ENCODE assay signal across 14 cellular contexts in the genomic region with DNA sequence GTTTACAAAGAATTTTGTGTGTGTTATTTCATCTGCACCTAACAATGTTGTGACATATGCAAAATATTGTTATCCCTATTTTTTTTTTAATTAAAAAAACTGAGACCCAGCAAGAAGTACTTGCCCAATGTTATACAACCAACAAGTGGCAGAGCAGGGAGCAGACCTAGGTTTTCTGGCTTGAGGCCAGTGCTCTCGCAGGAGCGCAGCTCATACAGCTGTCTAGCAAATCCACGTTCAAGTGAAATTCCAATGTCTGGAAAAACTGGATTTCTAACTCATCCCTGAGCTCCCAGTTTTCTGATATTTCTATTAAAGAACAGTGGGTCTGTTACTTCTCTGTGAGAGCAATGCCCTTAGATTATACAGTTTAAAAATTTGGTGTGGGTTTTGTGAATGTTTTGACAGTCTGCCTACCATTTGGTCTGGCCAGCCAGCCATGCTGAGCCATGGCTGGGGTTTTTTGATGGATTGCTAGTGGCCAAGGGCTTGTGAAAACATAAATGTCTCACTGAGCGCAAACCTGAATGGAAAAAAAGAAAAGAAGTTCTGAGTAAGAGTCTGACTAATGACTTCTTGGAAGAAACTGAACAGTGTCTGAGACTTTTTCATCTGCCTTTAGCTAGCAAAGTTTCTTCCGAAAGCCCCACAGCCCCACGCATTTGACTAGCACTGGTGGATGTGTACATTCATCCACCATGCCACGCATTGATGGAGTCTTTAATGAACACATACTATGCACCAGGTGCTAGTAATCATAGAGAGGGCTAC. TPM values are rescaled to one million over a fixed set of nuclear protein-coding genes. Genes with fewer than 3 reads are reported as not detected.
DNase-seq lines count a peak whose midpoint lies in the region; ATAC-seq, FAIRE-seq and TF ChIP-seq lines count a peak whose summit lies in the region.
"Had no signal": no experiment of that assay in that cellular context is flagged by ENCODE, and none has a peak within 500 bp of the region (broad histone marks: within the 10 kb centered on the region; RNA-seq: fewer than 3 reads in every experiment).

No MANE protein-coding gene starts in this region.

- no peak overlapping the region for H2BK120ac ChIP-seq in mesenchymal stem cell (ENCODE audit: low read depth, low read length)

- no peak for TF ChIP-seq POLR2A in H54 (IDR thresholded peaks at IDR 0.05; ENCODE audit: low read depth, low read length)
- TF ChIP-seq POLR2A in HepG2 (IDR thresholded peaks at IDR 0.05; ENCODE audit: insufficient read depth in 1 of 2, low read depth in 2 of 2, low read length in 2 of 2), result no peak

- H2AFZ ChIP-seq in astrocyte (ENCODE audit: low read depth, low read length) (no peak overlapping the region), mesenchymal stem cell (ENCODE audit: low read depth, low read length) (no peak overlapping the region), HepG2 (ENCODE audit: low read length) (no peak overlapping the region)

- FAIRE-seq in H54 (lab: Jason Lieb, UNC) (peak; percentile 86), astrocyte (lab: Jason Lieb, UNC) (peak; percentile 69), HepG2 (lab: Jason Lieb, UNC) (no peak)

- TF ChIP-seq EP300 in HepG2 (IDR thresholded peaks at IDR 0.05; ENCODE audit: low read depth in 2 of 2, low read length in 2 of 2) (no peak), HepG2 (CRISPR knock-in tag; IDR thresholded peaks at IDR 0.05; ENCODE audit: borderline replicate concordance) (no peak)

- no peak overlapping the region for H3K4ac ChIP-seq in mesenchymal stem cell (ENCODE audit: low read depth in 1 of 2, low read length in 2 of 2)

- H3K14ac ChIP-seq in mesenchymal stem cell (ENCODE audit: low read length in 2 of 2), result no peak overlapping the region

- H3K9me3 ChIP-seq in astrocyte (ENCODE audit: insufficient read depth, low read depth, low read length), result peaks cover 6% of the 10 kb centered on the region
- H3K9me3 ChIP-seq in mesenchymal stem cell (ENCODE audit: control insufficient read depth, low read length), result peaks cover 16% of the 10 kb centered on the region
- peaks cover 17% of the 10 kb centered on the region for H3K9me3 ChIP-seq in HepG2 (ENCODE audit: low read length)

- H3K27ac Mint-ChIP-seq in astrocyte (ENCODE audit: unreplicated experiment), result peak overlapping the region; percentile 67

- no peak overlapping the region for H2AK5ac ChIP-seq in mesenchymal stem cell (ENCODE audit: low read length, severe bottlenecking)

- no peaks in the 10 kb centered on the region for H3K79me1 ChIP-seq in mesenchymal stem cell (replicated peaks; ENCODE audit: low read length, poor library complexity, severe bottlenecking)

- intact Hi-C loops in HepG2 (cut with micrococcal nuclease; ENCODE audit: unreplicated experiment), result loop anchor here (2.0 kb wide), 1 partner anchor 141 kb away; no protein-coding TSS in a partner anchor

- H4K91ac ChIP-seq in mesenchymal stem cell (ENCODE audit: low read length), result no peak overlapping the region

- no peak for DNase-seq in activated CD4-positive, CD25-positive, alpha-beta regulatory T cell (lab: John Stamatoyannopoulos, UW)
- DNase-seq in H54 (ENCODE audit: insufficient read length, low spot score), result peak; percentile 35
- peak; percentile 95 for DNase-seq in astrocyte (ENCODE audit: low read depth)
- DNase-seq in mesenchymal stem cell, result peak; percentile 27
- DNase-seq in HepG2 (ENCODE audit: low spot score), result no peak
- no peak for DNase-seq in amniotic stem cell (lab: John Stamatoyannopoulos, UW)
- DNase-seq in GM13977 (ENCODE audit: low spot score), result no peak
- DNase-seq: hippocampal formation, mucosa of descending colon had no signal

- 86% methylated on average over 7 of the region's 7 CpGs for WGBS in mesenchymal stem cell
- 38% methylated on average over 7 of the region's 7 CpGs for WGBS in HepG2 (ENCODE audit: low lambda C conversion rate)

- H2BK5ac ChIP-seq in mesenchymal stem cell (ENCODE audit: low read depth, low read length, poor library complexity, severe bottlenecking), result no peak overlapping the region

- H3K4me3 ChIP-seq in astrocyte (ENCODE audit: insufficient read depth, low read depth, low read length) (peak overlapping the region; percentile 14), mesenchymal stem cell (ENCODE audit: insufficient read depth in 1 of 2, low read depth in 1 of 2, low read length in 2 of 2) (no peak overlapping the region), HepG2 (replicated peaks in 1 of 3; ENCODE audit: insufficient read depth in 1 of 3, low read depth in 2 of 3, low read length in 3 of 3) (no peak overlapping the region)
- H3K4me3 ChIP-seq: BLaER1, mucosa of descending colon had no signal

- H3K27me3 Mint-ChIP-seq in astrocyte (ENCODE audit: low read depth, unreplicated experiment), result no peaks in the 10 kb centered on the region

- H3K36me3 ChIP-seq in astrocyte (ENCODE audit: insufficient read depth, low read length), result no peaks in the 10 kb centered on the region
- no peaks in the 10 kb centered on the region for H3K36me3 ChIP-seq in mesenchymal stem cell (ENCODE audit: control insufficient read depth in 1 of 2, insufficient read depth in 2 of 2, low read depth in 1 of 2, low read length in 2 of 2)
- H3K36me3 ChIP-seq in HepG2 (replicated peaks in 1 of 2; ENCODE audit: control insufficient read depth in 1 of 2, insufficient read depth in 2 of 2, low read length in 2 of 2), result no peaks in the 10 kb centered on the region
- H3K36me3 ChIP-seq: BLaER1 had no signal

- H3K4me1 Mint-ChIP-seq in astrocyte (ENCODE audit: low read depth, unreplicated experiment), result peaks cover 21% of the 10 kb centered on the region

- in situ Hi-C loops in HepG2 (cut with HindIII; ENCODE audit: extremely low pct_ligation_motif_present, low pct_unique_long_range_greater_than_20kb) (no loop called here), GM13977 (cut with MboI; ENCODE audit: low pct_unique_long_range_greater_than_20kb, low sequenced_read_pairs, unreplicated experiment) (no loop called here)

- no peak overlapping the region for H4K8ac ChIP-seq in mesenchymal stem cell (ENCODE audit: low read length)

- peaks cover 7% of the 10 kb centered on the region for H3K9me3 Mint-ChIP-seq in astrocyte (ENCODE audit: unreplicated experiment)

- H3K18ac ChIP-seq in mesenchymal stem cell (ENCODE audit: low read depth in 1 of 2, low read length in 2 of 2), result no peak overlapping the region

- H3K4me2 ChIP-seq in astrocyte (ENCODE audit: low read length) (peak overlapping the region; percentile 71), mesenchymal stem cell (ENCODE audit: low read length, poor library complexity, severe bottlenecking) (no peak overlapping the region), HepG2 (ENCODE audit: low read depth, low read length) (no peak overlapping the region)
- H3K4me2 ChIP-seq: BLaER1 had no signal

- no peak overlapping the region for H3K23ac ChIP-seq in mesenchymal stem cell (ENCODE audit: low read length in 2 of 2)

- H3K27ac ChIP-seq in astrocyte (ENCODE audit: low read depth, low read length) (peak overlapping the region; percentile 81), mesenchymal stem cell (ENCODE audit: low read length, poor library complexity, severe bottlenecking) (peak overlapping the region; percentile 71), HepG2 (ENCODE audit: extremely low read length, insufficient read depth, low read length) (no peak overlapping the region)
- H3K27ac ChIP-seq: BLaER1 had no signal

- TF ChIP-seq CTCF in astrocyte (IDR thresholded peaks at IDR 0.05; ENCODE audit: insufficient read depth, low read depth, low read length) (no peak), HepG2 (CRISPR knock-in tag; IDR thresholded peaks at IDR 0.05) (no peak), GM13977 (IDR thresholded peaks at IDR 0.05; ENCODE audit: extremely low read depth, insufficient read depth, missing control alignments) (no peak)

- peaks cover 40% of the 10 kb centered on the region for H3K4me1 ChIP-seq in astrocyte (ENCODE audit: insufficient read depth, low read length)
- H3K4me1 ChIP-seq in mesenchymal stem cell (ENCODE audit: control insufficient read depth, insufficient read depth, low read depth, low read length), result peaks cover 1% of the 10 kb centered on the region
- no peaks in the 10 kb centered on the region for H3K4me1 ChIP-seq in HepG2 (ENCODE audit: insufficient read depth, low read length)

- no TSS peak for BruUV-seq in HepG2 (replicated peaks; lab: Mats Ljungman, UMichigan)

- H3K9ac ChIP-seq in astrocyte (ENCODE audit: low read length), result peak overlapping the region; percentile 72
- H3K9ac ChIP-seq in mesenchymal stem cell (ENCODE audit: low read length), result peak overlapping the region; percentile 7
- H3K9ac ChIP-seq in HepG2 (ENCODE audit: insufficient read depth, low read depth, low read length), result no peak overlapping the region
- H3K9ac ChIP-seq: BLaER1 had no signal

- ATAC-seq in activated CD4-positive, CD25-positive, alpha-beta regulatory T cell treated with anti-CD3 and anti-CD28 coated beads, Interleukin-2, amount 50 U/mL, for 24 hours, result peak; percentile 71 to 83
- ATAC-seq in HepG2, result no peak
- ATAC-seq: HCT116, mucosa of descending colon, sciatic nerve had no signal

- H3K27me3 ChIP-seq in astrocyte (ENCODE audit: insufficient read depth, low read length) (no peaks in the 10 kb centered on the region), mesenchymal stem cell (ENCODE audit: control insufficient read depth in 1 of 2, insufficient read depth in 1 of 2, low read length in 2 of 2) (no peaks in the 10 kb centered on the region), HepG2 (ENCODE audit: control insufficient read depth in 1 of 2, insufficient read depth in 2 of 2, low read length in 2 of 2) (peaks cover 0 to 3% of the 10 kb centered on the region in 2 experiments; a peak in 1 of 5 replicates)
- H3K27me3 ChIP-seq: BLaER1 had no signal

- H3K79me2 ChIP-seq in astrocyte (ENCODE audit: insufficient read depth, low read length) (no peaks in the 10 kb centered on the region), HepG2 (ENCODE audit: insufficient read depth, low read length) (no peaks in the 10 kb centered on the region)

- peaks cover 2% of the 10 kb centered on the region for H3K36me3 Mint-ChIP-seq in astrocyte (ENCODE audit: low read depth, unreplicated experiment)

- no peak overlapping the region for H2BK12ac ChIP-seq in mesenchymal stem cell (ENCODE audit: low read length in 2 of 2)

- no peak overlapping the region for H3K4me3 Mint-ChIP-seq in astrocyte (ENCODE audit: unreplicated experiment)

- no peak for TF ChIP-seq RAD21 in HepG2 (CRISPR knock-in tag; IDR thresholded peaks at IDR 0.05)

- POLR2A ChIA-PET in HepG2 (lab: Yijun Ruan, JAX), result no interaction called here

- H4K20me1 ChIP-seq in astrocyte (ENCODE audit: insufficient read depth, low read length) (no peaks in the 10 kb centered on the region), HepG2 (ENCODE audit: insufficient read depth, low read length) (no peaks in the 10 kb centered on the region)
- H4K20me1 ChIP-seq: BLaER1 had no signal

- no peak overlapping the region for H2BK15ac ChIP-seq in mesenchymal stem cell (ENCODE audit: low read depth, poor library complexity, severe bottlenecking)

- CTCF ChIA-PET in HepG2 (lab: Yijun Ruan, JAX; ENCODE audit: low intra/inter-chr PET ratio, low total read pairs), result no interaction called here

RNA-seq across cellular contexts. Expression of a gene that starts 15.4 kb away (rescaled TPM):
- total RNA-seq in astrocyte (0.14 and 0.16 TPM in 2 replicates), HepG2 (2016; rRNA removed; fragmentation: Illumina TruSeq; extraction: Trizol) (0.32 and 1.00 TPM in 2 replicates)
- not detected for polyA plus RNA-seq in mesenchymal stem cell (2013, experiment 1 of 2)
- not detected for polyA plus RNA-seq in mesenchymal stem cell (2013, experiment 2 of 2)
- not detected in 2 replicates for total RNA-seq in HepG2 (2016; cell fraction: cytosol; rRNA removed; fragmentation: Illumina TruSeq; extraction: Trizol; ENCODE audit: low read depth)
- total RNA-seq in HepG2 (2016; cell fraction: insoluble cytoplasmic fraction; rRNA removed; fragmentation: Illumina TruSeq; extraction: Trizol), result 0.18 and 1.2 TPM in 2 replicates
- 0.06 and 0.17 TPM in 2 replicates for total RNA-seq in HepG2 (2016; cell fraction: membrane; rRNA removed; fragmentation: Illumina TruSeq; extraction: Trizol)
- total RNA-seq in HepG2 (2016; cell fraction: nucleus; rRNA removed; fragmentation: Illumina TruSeq; extraction: Trizol), result 0.69 and 1.4 TPM in 2 replicates
- polyA plus RNA-seq in HepG2 (2011; rRNA removed), result 1.4 and 1.7 TPM in 2 replicates
- 1.0 and 1.1 TPM in 2 replicates for polyA plus RNA-seq in HepG2 (2011; cell fraction: cytosol; rRNA removed)
- 0.39 and 0.62 TPM in 2 replicates for polyA plus RNA-seq in HepG2 (2011; cell fraction: nucleus; rRNA removed)
- 0.08 and 1.0 TPM in 2 replicates for polyA plus RNA-seq in HepG2 (2012)
- not detected in 2 replicates for polyA plus RNA-seq in HepG2 (2016; cell fraction: cytosol; fragmentation: Illumina TruSeq; extraction: Trizol; ENCODE audit: low read depth)
- 0.21 and 0.38 TPM in 2 replicates for polyA plus RNA-seq in HepG2 (2016; cell fraction: insoluble cytoplasmic fraction; fragmentation: Illumina TruSeq; extraction: Trizol; ENCODE audit: low read depth)
- 0.17 and 0.45 TPM in 2 replicates for polyA plus RNA-seq in HepG2 (2016; cell fraction: membrane; fragmentation: Illumina TruSeq; extraction: Trizol; ENCODE audit: low read depth)
- polyA plus RNA-seq in HepG2 (2016; cell fraction: nucleus; fragmentation: Illumina TruSeq; extraction: Trizol; ENCODE audit: insufficient read depth, low read depth), result 2.3 and 3.3 TPM in 2 replicates
- polyA minus RNA-seq in HepG2 (2011; rRNA and poly(A)+ RNA removed; ENCODE audit: low replicate concordance), result 1.6 TPM in 1 of 2 replicates, not detected in the other
- 0.99 and 1.1 TPM in 2 replicates for polyA minus RNA-seq in HepG2 (2011; cell fraction: cytosol; rRNA and poly(A)+ RNA removed)
- polyA minus RNA-seq in HepG2 (2011; cell fraction: nucleus; rRNA and poly(A)+ RNA removed), result 0.37 TPM in 1 of 2 replicates, not detected in the other
- total RNA-seq: dermis microvascular lymphatic vessel endothelial cell had no signal

RNA-seq across cellular contexts. Expression of a gene that starts 54.3 kb away (rescaled TPM):
- total RNA-seq in astrocyte (19.4 and 30.2 TPM in 2 replicates), HepG2 (2016; rRNA removed; fragmentation: Illumina TruSeq; extraction: Trizol) (0.04 TPM in 1 of 2 replicates, not detected in the other)
- polyA plus RNA-seq in mesenchymal stem cell (2013, experiment 1 of 2), result 1.3 TPM
- 1.3 TPM for polyA plus RNA-seq in mesenchymal stem cell (2013, experiment 2 of 2)
- total RNA-seq in HepG2 (2016; cell fraction: cytosol; rRNA removed; fragmentation: Illumina TruSeq; extraction: Trizol; ENCODE audit: low read depth), result not detected in 2 replicates
- total RNA-seq in HepG2 (2016; cell fraction: insoluble cytoplasmic fraction; rRNA removed; fragmentation: Illumina TruSeq; extraction: Trizol), result 0.04 TPM in 1 of 2 replicates, not detected in the other
- not detected in 2 replicates for total RNA-seq in HepG2 (2016; cell fraction: membrane; rRNA removed; fragmentation: Illumina TruSeq; extraction: Trizol)
- total RNA-seq in HepG2 (2016; cell fraction: nucleus; rRNA removed; fragmentation: Illumina TruSeq; extraction: Trizol), result 0.09 TPM in 1 of 2 replicates, not detected in the other
- 0.07 and 0.10 TPM in 2 replicates for polyA plus RNA-seq in HepG2 (2011; rRNA removed)
- polyA plus RNA-seq in HepG2 (2011; cell fraction: cytosol; rRNA removed), result 0.03 and 0.04 TPM in 2 replicates
- 0.62 and 0.80 TPM in 2 replicates for polyA plus RNA-seq in HepG2 (2011; cell fraction: nucleus; rRNA removed)
- polyA plus RNA-seq in HepG2 (2012), result 0.03 TPM in 1 of 2 replicates, not detected in the other
- not detected in 2 replicates for polyA plus RNA-seq in HepG2 (2016; cell fraction: cytosol; fragmentation: Illumina TruSeq; extraction: Trizol; ENCODE audit: low read depth)
- 0.04 TPM in 1 of 2 replicates, not detected in the other for polyA plus RNA-seq in HepG2 (2016; cell fraction: insoluble cytoplasmic fraction; fragmentation: Illumina TruSeq; extraction: Trizol; ENCODE audit: low read depth)
- polyA plus RNA-seq in HepG2 (2016; cell fraction: membrane; fragmentation: Illumina TruSeq; extraction: Trizol; ENCODE audit: low read depth), result not detected in 2 replicates
- 0.38 and 0.41 TPM in 2 replicates for polyA plus RNA-seq in HepG2 (2016; cell fraction: nucleus; fragmentation: Illumina TruSeq; extraction: Trizol; ENCODE audit: insufficient read depth, low read depth)
- polyA minus RNA-seq in HepG2 (2011; rRNA and poly(A)+ RNA removed; ENCODE audit: low replicate concordance), result 0.08 and 0.09 TPM in 2 replicates
- 0.10 TPM in 1 of 2 replicates, not detected in the other for polyA minus RNA-seq in HepG2 (2011; cell fraction: cytosol; rRNA and poly(A)+ RNA removed)
- polyA minus RNA-seq in HepG2 (2011; cell fraction: nucleus; rRNA and poly(A)+ RNA removed), result 0.13 and 0.25 TPM in 2 replicates
- total RNA-seq: dermis microvascular lymphatic vessel endothelial cell had no signal

Comparison
In these comparisons a context has a peak if more than half of its experiments do, and no peak if none do; other contexts are left out.
1. DNase-seq: peak in H54 (single experiment), astrocyte (single experiment) and mesenchymal stem cell (single experiment); none in activated CD4-positive, CD25-positive, alpha-beta regulatory T cell (0 of 4), HepG2 (single experiment), amniotic stem cell (single experiment) and GM13977 (single experiment).
2. RNA of a gene that starts 54.3 kb away (total RNA-seq): 19.4 to 30.2 TPM in astrocyte; 0.04 to 0.09 TPM in HepG2; every median in the first group is over 10 times any median in the second.